ENCODE assay signal across 10 cellular contexts in the genomic region with DNA sequence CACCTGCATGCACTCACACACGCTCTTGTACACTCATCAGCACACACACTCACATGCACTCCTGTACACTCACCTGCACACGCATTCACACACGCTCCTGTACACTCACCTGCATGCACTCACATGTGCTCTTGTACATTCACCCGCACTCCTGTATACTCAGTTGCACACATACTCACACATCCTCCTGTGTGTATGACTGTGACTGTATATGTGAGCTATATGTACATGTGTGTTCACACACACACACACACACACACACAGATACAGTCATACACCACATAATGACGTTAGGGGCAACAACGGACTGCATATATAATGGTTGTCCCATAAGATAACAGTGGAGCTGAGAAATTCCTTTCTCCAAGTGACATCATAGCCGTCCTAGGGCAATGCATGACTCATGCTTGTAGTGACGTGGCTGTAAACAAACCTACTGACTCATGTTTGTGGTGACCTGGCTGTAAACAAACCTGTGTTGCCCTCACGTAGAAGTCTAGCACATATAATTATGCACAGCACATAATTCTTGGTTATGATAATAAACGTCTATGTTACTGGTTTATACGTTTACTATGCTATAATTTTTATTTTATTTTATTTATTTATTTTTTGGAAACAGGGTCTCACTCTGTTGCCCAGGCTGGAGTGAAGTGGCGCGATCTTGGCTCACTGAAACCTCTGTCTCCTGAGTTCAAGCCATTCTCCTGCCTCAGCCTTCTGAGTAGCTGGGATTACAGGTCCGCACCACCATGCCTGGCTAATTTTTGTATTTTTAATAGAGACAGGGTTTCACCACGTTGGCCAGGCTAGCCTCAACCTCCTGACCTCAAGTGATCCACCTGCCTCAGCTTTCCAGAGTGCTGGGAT. TPM values are rescaled to one million over a fixed set of nuclear protein-coding genes. Genes with fewer than 3 reads are reported as not detected.
DNase-seq lines count a peak whose midpoint lies in the region; ATAC-seq and TF ChIP-seq lines count a peak whose summit lies in the region.
"Had no signal": no experiment of that assay in that cellular context is flagged by ENCODE, and none has a peak within 500 bp of the region (broad histone marks: within the 10 kb centered on the region; RNA-seq: fewer than 3 reads in every experiment).

No MANE protein-coding gene starts in this region.

- in situ Hi-C loops in transverse colon (cut with MboI; ENCODE audit: low pct_ligation_motif_present in 1 of 4, low pct_unique_long_range_greater_than_20kb in 1 of 4, low sequenced_read_pairs in 3 of 4): no loop called here

- TF ChIP-seq CTCF in fibroblast of the aortic adventitia (IDR thresholded peaks at IDR 0.05; ENCODE audit: insufficient read depth, low read length) (no peak), transverse colon (IDR thresholded peaks at IDR 0.05) (no peak)

- 58 to 70% methylated on average over 9 to 15 of the region's 15 CpGs for WGBS in transverse colon (ENCODE audit: low coverage in 1 of 2), 2 donors

- H3K27ac ChIP-seq in SJSA1 (no peak overlapping the region), transverse colon (no peak overlapping the region)

- H3K9me3 ChIP-seq in SJSA1 (replicated peaks) (0 out of 2 replicates have a peak, but pooled peaks cover 3% of the 10 kb centered on the region), transverse colon (no peaks in the 10 kb centered on the region)

- H3K4me1 ChIP-seq in SJSA1 (replicated peaks) (peaks cover 7% of the 10 kb centered on the region), transverse colon (no peaks in the 10 kb centered on the region)

- H3K27me3 ChIP-seq in SJSA1 (replicated peaks) (peaks cover 3% of the 10 kb centered on the region; the same call in 1 of the 2 replicates), transverse colon (peaks cover 12% of the 10 kb centered on the region)

- no peak for TF ChIP-seq EP300 in transverse colon (IDR thresholded peaks at IDR 0.05; ENCODE audit: low read depth)

- H3K4me3 ChIP-seq in SJSA1 (no peak overlapping the region), fibroblast of the aortic adventitia (ENCODE audit: low read depth, low read length) (no peak overlapping the region), transverse colon (no peak overlapping the region)

- no peaks in the 10 kb centered on the region for H3K4me1 Mint-ChIP-seq in activated naive CD8-positive, alpha-beta T cell treated with anti-CD3 and anti-CD28 coated beads, Interleukin-2, amount 50 U/mL, for 24 hours
- H3K4me1 Mint-ChIP-seq: brain, IgD-negative memory B cell had no signal

- peaks cover 9% of the 10 kb centered on the region for H3K27me3 Mint-ChIP-seq in activated naive CD8-positive, alpha-beta T cell treated with anti-CD3 and anti-CD28 coated beads, Interleukin-2, amount 50 U/mL, for 24 hours

- intact Hi-C loops in transverse colon (cut with DNase I; ENCODE audit: low total_unique reads): no loop called here

- no peak for TF ChIP-seq POLR2A in transverse colon (IDR thresholded peaks at IDR 0.05)

- no peaks in the 10 kb centered on the region for H3K36me3 ChIP-seq in SJSA1
- H3K36me3 ChIP-seq in transverse colon: no peaks in the 10 kb centered on the region

- no peak for ATAC-seq in activated naive CD8-positive, alpha-beta T cell treated with anti-CD3 and anti-CD28 coated beads, Interleukin-2, amount 50 U/mL, for 24 hours

- H3K9me3 Mint-ChIP-seq in activated naive CD8-positive, alpha-beta T cell treated with anti-CD3 and anti-CD28 coated beads, Interleukin-2, amount 50 U/mL, for 24 hours: peaks cover 10% of the 10 kb centered on the region

- DNase-seq in activated naive CD4-positive, alpha-beta T cell treated with Interleukin-2 at 50 U/mL for 16 hours: peak; percentile 6
- DNase-seq in activated naive CD4-positive, alpha-beta T cell (lab: John Stamatoyannopoulos, UW): no peak
- DNase-seq in SJSA1 (ENCODE audit: low read depth in 1 of 2, low spot score in 2 of 2) (peak; percentile 83 to 84), fibroblast of the aortic adventitia (ENCODE audit: low read depth) (peak; percentile 62), transverse colon (peak; percentile 34), mucosa of gallbladder (ENCODE audit: low spot score) (no peak)
- DNase-seq in activated naive CD8-positive, alpha-beta T cell treated with anti-CD3 and anti-CD28 coated beads, Interleukin-2, amount 50 U/mL, for 24 hours: no peak
- DNase-seq in activated naive CD4-positive, alpha-beta T cell treated with anti-CD3 and anti-CD28 coated beads, Interleukin-2, amount 50 U/mL, for 16 hours: no peak

- H3K36me3 Mint-ChIP-seq in activated naive CD8-positive, alpha-beta T cell treated with anti-CD3 and anti-CD28 coated beads, Interleukin-2, amount 50 U/mL, for 24 hours (ENCODE audit: low read depth): peaks cover 2% of the 10 kb centered on the region
- H3K36me3 Mint-ChIP-seq: brain, IgD-negative memory B cell had no signal

- no peak overlapping the region for H3K4me3 Mint-ChIP-seq in activated naive CD8-positive, alpha-beta T cell treated with anti-CD3 and anti-CD28 coated beads, Interleukin-2, amount 50 U/mL, for 24 hours
- H3K4me3 Mint-ChIP-seq: brain, IgD-negative memory B cell had no signal

- H3K27ac Mint-ChIP-seq in activated naive CD8-positive, alpha-beta T cell treated with anti-CD3 and anti-CD28 coated beads, Interleukin-2, amount 50 U/mL, for 24 hours: no peak overlapping the region
- H3K27ac Mint-ChIP-seq: brain, IgD-negative memory B cell had no signal

RNA-seq across cellular contexts. Expression of gene TAF4, which starts 22.8 kb away (rescaled TPM):
- total RNA-seq in SJSA1 (2014; rRNA removed; shearing (Covaris generic)): 0.38 and 7.1 TPM in 2 replicates
- total RNA-seq in fibroblast of the aortic adventitia (ENCODE audit: low replicate concordance) (2.9 and 5.4 TPM in 2 replicates), transverse colon (10 to 100 TPM; 18.9 to 39.5 (median 24.3) TPM), mucosa of gallbladder (26.0 TPM)

RNA-seq across cellular contexts. Expression of gene LSM14B, which starts 33.8 kb away (rescaled TPM):
- total RNA-seq in SJSA1 (2014; rRNA removed; shearing (Covaris generic)): 21.1 and 33.2 TPM in 2 replicates
- total RNA-seq in fibroblast of the aortic adventitia (ENCODE audit: low replicate concordance) (27.7 and 31.0 TPM in 2 replicates), transverse colon (10 to 100 TPM; 22.1 to 45.3 (median 35.6) TPM), mucosa of gallbladder (48.3 TPM)

RNA-seq across cellular contexts. Expression of gene PSMA7, which starts 54.7 kb away (rescaled TPM):
- 782 and 1,103 TPM in 2 replicates for total RNA-seq in SJSA1 (2014; rRNA removed; shearing (Covaris generic))
- total RNA-seq in fibroblast of the aortic adventitia (ENCODE audit: low replicate concordance) (237 and 282 TPM in 2 replicates), transverse colon (100 to 1,000 TPM; 154 to 241 (median 234) TPM), mucosa of gallbladder (189 TPM)

RNA-seq across cellular contexts. Expression of gene SS18L1, which starts 55.1 kb away (rescaled TPM):
- total RNA-seq in SJSA1 (2014; rRNA removed; shearing (Covaris generic)): 5.2 and 14.2 TPM in 2 replicates
- 5.7 and 8.9 TPM in 2 replicates for total RNA-seq in fibroblast of the aortic adventitia (ENCODE audit: low replicate concordance)
- 10 to 100 TPM; 14.7 to 23.2 (median 22.1) TPM for total RNA-seq in transverse colon
- total RNA-seq in mucosa of gallbladder: 14.2 TPM

Comparison
In these comparisons a context has a peak if more than half of its experiments do, and no peak if none do; other contexts are left out.
1. DNase-seq: peak in activated naive CD4-positive, alpha-beta T cell treated with Interleukin-2 at 50 U/mL for 16 hours (single experiment), SJSA1 (2 of 2), fibroblast of the aortic adventitia (single experiment) and transverse colon (single experiment); none in activated naive CD4-positive, alpha-beta T cell (0 of 4), mucosa of gallbladder (single experiment), activated naive CD8-positive, alpha-beta T cell treated with anti-CD3 and anti-CD28 coated beads, Interleukin-2, amount 50 U/mL, for 24 hours (single experiment) and activated naive CD4-positive, alpha-beta T cell treated with anti-CD3 and anti-CD28 coated beads, Interleukin-2, amount 50 U/mL, for 16 hours (single experiment).